Comparison of ENCODE assay signal across 1 cellular context in genomic region chr9:34332370-34332964, GRCh38.
TF ChIP-seq lines count a peak whose summit lies in the region.

No MANE protein-coding gene starts in this region.

TF ChIP-seq in GM12878, 131 proteins besides CTCF, POLR2A, EP300 and RAD21 (continued from another document):
- TF ChIP-seq MLLT1 (IDR thresholded peaks at IDR 0.05), result 0 out of 2 replicates have a peak, but pooled peaks have one; percentile 41
- TF ChIP-seq SMC3 (IDR thresholded peaks at IDR 0.05; ENCODE audit: borderline replicate concordance, low read length), result peak; percentile 45; the same call in 1 of the 2 replicates
- no peak for TF ChIP-seq HDAC2 (IDR thresholded peaks at IDR 0.05)
- 0 out of 2 replicates have a peak, but pooled peaks have one; percentile 24 for TF ChIP-seq PKNOX1 (IDR thresholded peaks at IDR 0.05)
- no peak for TF ChIP-seq MYB (IDR thresholded peaks at IDR 0.05; ENCODE audit: borderline replicate concordance, low read depth, low read length)
- no peak for TF ChIP-seq RAD51 (IDR thresholded peaks at IDR 0.05)
- no peak for TF ChIP-seq NRF1 (conservative IDR thresholded peaks at IDR 0.05; ENCODE audit: low read depth, low read length)
- no peak for TF ChIP-seq TARDBP (IDR thresholded peaks at IDR 0.05; ENCODE audit: borderline replicate concordance)
- no peak for TF ChIP-seq ZNF217 (IDR thresholded peaks at IDR 0.05)
- no peak for TF ChIP-seq ZBTB40 (IDR thresholded peaks at IDR 0.05; ENCODE audit: borderline replicate concordance)
